Comparison of ENCODE assay signal across 7 cellular contexts in the genomic region with DNA sequence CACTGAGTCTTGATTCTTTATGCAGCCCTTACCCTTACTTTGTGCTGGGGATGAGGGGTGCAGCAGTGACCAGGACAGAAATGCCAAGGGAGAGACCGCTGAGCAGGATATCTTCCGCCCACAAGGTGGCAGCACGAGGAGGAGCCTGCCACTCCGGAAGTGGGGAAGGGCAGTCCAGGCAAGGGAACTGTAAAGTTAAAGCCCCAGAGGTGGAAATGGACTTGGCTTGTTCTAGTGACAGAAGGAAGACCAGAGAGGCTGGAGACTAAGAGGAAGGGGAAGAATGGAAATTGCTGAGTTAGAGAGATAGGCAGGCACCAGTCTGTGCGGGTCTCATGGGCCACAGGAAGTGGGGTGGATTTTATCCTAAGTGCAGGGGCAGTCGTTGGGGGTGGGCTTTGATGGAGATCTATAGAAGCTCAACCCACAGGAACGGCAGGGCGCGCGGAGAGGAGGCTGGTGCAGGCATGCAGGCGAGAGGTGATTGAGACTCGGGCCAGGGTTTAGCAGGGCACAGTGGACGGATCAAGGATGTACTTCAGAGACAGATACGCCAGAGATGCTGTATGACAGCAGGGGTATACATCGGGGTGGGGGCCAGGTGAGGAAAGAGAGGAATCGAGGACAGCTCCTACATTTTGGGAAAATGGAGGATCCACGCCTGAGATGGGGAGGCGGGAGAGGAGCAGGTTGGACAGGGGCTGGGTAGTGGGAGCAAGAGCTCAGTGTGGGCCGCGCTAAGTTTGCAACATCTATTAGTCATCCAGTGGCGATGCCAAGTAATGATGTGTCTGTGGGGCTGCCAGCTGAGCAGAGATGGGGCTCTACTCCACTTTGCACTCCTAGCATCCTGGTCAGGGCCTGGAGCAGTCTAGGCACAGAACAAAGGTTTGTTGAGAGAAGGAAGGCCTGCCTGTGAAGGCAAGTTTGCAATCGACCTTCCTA. TPM values are rescaled to one million over a fixed set of nuclear protein-coding genes. Genes with fewer than 3 reads are reported as not detected.
DNase-seq lines count a peak whose midpoint lies in the region; ATAC-seq, FAIRE-seq and TF ChIP-seq lines count a peak whose summit lies in the region.

No MANE protein-coding gene starts in this region.

- no peaks in the 10 kb centered on the region for H3K9me3 ChIP-seq in SJSA1 (replicated peaks)
- no peaks in the 10 kb centered on the region for H3K9me3 ChIP-seq in pancreas

- peaks cover 15% of the 10 kb centered on the region for H3K36me3 ChIP-seq in SJSA1
- H3K36me3 ChIP-seq in pancreas: no peaks in the 10 kb centered on the region

- H3K27ac Mint-ChIP-seq in activated naive CD4-positive, alpha-beta T cell treated with anti-CD3 and anti-CD28 coated beads, Interleukin-2, amount 50 U/mL, for 72 hours: peak overlapping the region; percentile 78 to 93

- H3K27ac ChIP-seq in SJSA1: no peak overlapping the region
- H3K27ac ChIP-seq in pancreas: peak overlapping the region in 3 of 4 donors; percentile 10 to 60 (median 24)

- H3K27me3 ChIP-seq in SJSA1 (replicated peaks) (no peaks in the 10 kb centered on the region), pancreas (no peaks in the 10 kb centered on the region)

- H3K9me3 Mint-ChIP-seq in activated naive CD4-positive, alpha-beta T cell treated with anti-CD3 and anti-CD28 coated beads, Interleukin-2, amount 50 U/mL, for 72 hours: no peaks in the 10 kb centered on the region

- peaks cover 10 to 22% of the 10 kb centered on the region in 2 donors for H3K36me3 Mint-ChIP-seq in activated naive CD4-positive, alpha-beta T cell treated with anti-CD3 and anti-CD28 coated beads, Interleukin-2, amount 50 U/mL, for 72 hours

- no peak for FAIRE-seq in pancreas (lab: Jason Lieb, UNC)

- DNase-seq in MV-4-11 (lab: John Stamatoyannopoulos, UW) (peak; percentile 91), SJSA1 (ENCODE audit: low read depth in 1 of 2, low spot score in 2 of 2) (peak; percentile 85 to 95), globus pallidus (ENCODE audit: low spot score) (peak; percentile 76), pancreas (peak; percentile 74 to 92 (median 85))
- peak; percentile 77 to 79 for DNase-seq in activated naive CD4-positive, alpha-beta T cell treated with anti-CD3 and anti-CD28 coated beads, Interleukin-2, amount 50 U/mL, for 72 hours (ENCODE audit: low spot score in 2 of 2)

- ATAC-seq in activated naive CD4-positive, alpha-beta T cell treated with anti-CD3 and anti-CD28 coated beads, Interleukin-2, amount 50 U/mL, for 72 hours: peak; percentile 50 to 64
- peak; percentile 62 to 81 (median 76) for ATAC-seq in pancreas
- no peak for ATAC-seq in HG02840 (IDR thresholded peaks at IDR 0.05; ENCODE audit: low FRiP score, unreplicated experiment)

- TF ChIP-seq CTCF in GM12874 (IDR thresholded peaks at IDR 0.05; ENCODE audit: insufficient read depth, low read depth, low read length) (peak; percentile 83), pancreas (IDR thresholded peaks at IDR 0.05) (peak; percentile 60 to 76 (median 70))

- intact Hi-C loops in pancreas (cut with DNase I): no loop called here

- H3K4me1 ChIP-seq in SJSA1 (replicated peaks): peaks cover 35% of the 10 kb centered on the region
- peaks cover 7 to 8% (median 8%) of the 10 kb centered on the region in 3 donors for H3K4me1 ChIP-seq in pancreas

- WGBS in pancreas, 2 donors: 46 to 47% methylated on average over 22 of the region's 22 CpGs

- H3K4me3 ChIP-seq in SJSA1 (no peak overlapping the region), pancreas (no peak overlapping the region)

RNA-seq across cellular contexts. Expression of gene GRK2, which starts 3.3 kb away (rescaled TPM):
- 96.2 and 138 TPM in 2 replicates for total RNA-seq in SJSA1 (2014; rRNA removed; shearing (Covaris generic))
- total RNA-seq in activated naive CD4-positive, alpha-beta T cell treated with anti-CD3 and anti-CD28 coated beads, Interleukin-2, amount 50 U/mL, for 72 hours: 100 to 1,000 TPM; 289 to 376 TPM
- 10 to 100 TPM; 19.1 to 31.9 (median 21.5) TPM for total RNA-seq in pancreas
- 10 to 100 TPM; 52.8 to 60.6 TPM for polyA plus RNA-seq in pancreas

RNA-seq across cellular contexts. Expression of gene ANKRD13D, which starts 26.1 kb away (rescaled TPM):
- 40.2 and 61.7 TPM in 2 replicates for total RNA-seq in SJSA1 (2014; rRNA removed; shearing (Covaris generic))
- 100 to 1,000 TPM in 1 of 2 donors, 10 to 100 TPM in 1; 76.0 to 213 TPM for total RNA-seq in activated naive CD4-positive, alpha-beta T cell treated with anti-CD3 and anti-CD28 coated beads, Interleukin-2, amount 50 U/mL, for 72 hours
- total RNA-seq in pancreas: 10 to 100 TPM in 5 of 6 donors, 1 to 10 TPM in 1; 9.8 to 31.3 (median 12.3) TPM
- 10 to 100 TPM; 60.0 to 60.7 TPM for polyA plus RNA-seq in pancreas

RNA-seq across cellular contexts. Expression of gene SSH3, which starts 40.3 kb away (rescaled TPM):
- 13.4 and 17.5 TPM in 2 replicates for total RNA-seq in SJSA1 (2014; rRNA removed; shearing (Covaris generic))
- total RNA-seq in activated naive CD4-positive, alpha-beta T cell treated with anti-CD3 and anti-CD28 coated beads, Interleukin-2, amount 50 U/mL, for 72 hours: 10 to 100 TPM; 11.6 to 16.5 TPM
- total RNA-seq in pancreas: 10 to 100 TPM; 15.2 to 29.1 (median 21.2) TPM
- 10 to 100 TPM; 29.0 to 29.2 TPM for polyA plus RNA-seq in pancreas
